Comparison of ENCODE assay signal across 1 cellular context in the genomic region with DNA sequence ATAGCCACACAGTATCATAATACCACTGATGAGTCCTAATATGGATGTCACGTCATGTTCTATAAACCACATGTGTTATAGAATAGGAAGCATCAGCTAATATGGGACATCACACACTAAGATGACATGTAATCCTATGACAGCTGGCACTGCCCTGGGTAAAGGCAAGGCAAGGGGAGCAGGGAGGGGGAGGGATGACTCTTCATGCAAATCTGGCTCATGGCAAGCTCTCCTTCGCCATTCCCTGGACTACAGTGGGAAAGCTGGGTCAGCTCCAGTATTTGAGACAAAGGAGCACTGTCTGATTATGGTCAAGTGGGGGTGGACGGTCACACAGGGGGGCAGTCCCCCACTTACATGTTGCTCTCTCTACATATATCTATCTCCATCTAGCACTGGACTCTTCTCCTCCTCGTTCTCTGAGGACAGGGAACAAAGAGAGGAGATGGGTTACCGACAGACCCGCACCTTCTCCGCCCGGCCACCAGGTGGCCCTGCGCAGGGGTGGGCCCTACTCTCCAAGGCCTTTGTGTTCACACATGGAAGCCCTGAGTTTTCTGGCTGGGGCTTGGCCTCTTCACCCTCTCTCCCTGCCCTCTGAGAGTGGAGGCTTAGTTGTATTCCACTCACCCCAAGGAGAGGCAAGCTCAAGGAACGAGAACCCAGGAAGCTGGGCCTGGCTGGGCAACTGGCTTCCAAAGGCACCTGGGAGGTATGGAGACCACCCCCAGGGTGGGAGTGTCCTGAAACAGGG.
TF ChIP-seq lines count a peak whose summit lies in the region.

No MANE protein-coding gene starts in this region.

TF ChIP-seq in HEK293, 187 proteins besides CTCF, POLR2A, EP300 and RAD21 (continued from another document):
- TF ChIP-seq, protein P1, sequence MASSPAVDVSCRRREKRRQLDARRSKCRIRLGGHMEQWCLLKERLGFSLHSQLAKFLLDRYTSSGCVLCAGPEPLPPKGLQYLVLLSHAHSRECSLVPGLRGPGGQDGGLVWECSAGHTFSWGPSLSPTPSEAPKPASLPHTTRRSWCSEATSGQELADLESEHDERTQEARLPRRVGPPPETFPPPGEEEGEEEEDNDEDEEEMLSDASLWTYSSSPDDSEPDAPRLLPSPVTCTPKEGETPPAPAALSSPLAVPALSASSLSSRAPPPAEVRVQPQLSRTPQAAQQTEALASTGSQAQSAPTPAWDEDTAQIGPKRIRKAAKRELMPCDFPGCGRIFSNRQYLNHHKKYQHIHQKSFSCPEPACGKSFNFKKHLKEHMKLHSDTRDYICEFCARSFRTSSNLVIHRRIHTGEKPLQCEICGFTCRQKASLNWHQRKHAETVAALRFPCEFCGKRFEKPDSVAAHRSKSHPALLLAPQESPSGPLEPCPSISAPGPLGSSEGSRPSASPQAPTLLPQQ (tag by site-specific recombination; IDR thresholded peaks at IDR 0.05) = peak; percentile 96
TF ChIP-seq in HEK293: peak in this region for 7.
